In the genomic region with DNA sequence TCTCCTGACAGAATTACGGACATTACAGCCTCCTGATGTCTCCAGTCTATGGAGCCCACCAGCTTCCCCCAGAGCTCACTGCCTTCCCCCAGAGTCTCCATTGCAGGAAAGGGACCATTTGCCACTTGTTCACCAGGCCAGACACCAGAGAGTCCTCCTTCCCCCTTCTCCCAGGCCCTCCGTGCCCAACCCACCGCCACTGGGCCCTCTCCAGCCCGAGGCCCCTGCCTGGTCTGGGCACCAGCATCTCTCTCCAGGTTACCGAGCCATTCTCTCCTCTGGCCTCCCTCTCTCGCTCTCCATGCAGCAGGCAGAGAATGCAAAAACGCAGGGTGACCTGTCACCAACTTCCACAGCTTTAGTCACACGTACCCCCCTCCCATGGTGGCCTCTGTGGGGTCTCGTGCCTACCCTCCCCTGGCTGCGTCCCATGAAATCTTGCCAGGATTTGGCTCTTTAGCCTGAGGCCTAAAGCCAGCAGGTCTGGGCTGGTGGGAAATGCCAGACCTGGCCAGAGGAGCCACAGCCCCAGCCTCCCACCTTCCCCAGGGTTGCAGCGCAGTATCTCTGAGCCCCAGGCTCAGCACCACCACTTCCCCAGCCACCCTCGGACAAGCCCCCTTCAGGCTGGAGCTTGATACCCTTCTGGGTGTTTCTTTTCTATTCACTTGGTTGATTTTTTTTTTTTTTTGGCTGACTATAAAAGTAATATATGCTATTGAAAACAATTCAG, we compare ENCODE assay signal across 1 cellular context.
TF ChIP-seq lines count a peak whose summit lies in the region.

No MANE protein-coding gene starts in this region.

TF ChIP-seq in WTC11, 78 proteins besides CTCF, POLR2A, EP300 and RAD21 (continued from another document):
- TF ChIP-seq, protein P1, sequence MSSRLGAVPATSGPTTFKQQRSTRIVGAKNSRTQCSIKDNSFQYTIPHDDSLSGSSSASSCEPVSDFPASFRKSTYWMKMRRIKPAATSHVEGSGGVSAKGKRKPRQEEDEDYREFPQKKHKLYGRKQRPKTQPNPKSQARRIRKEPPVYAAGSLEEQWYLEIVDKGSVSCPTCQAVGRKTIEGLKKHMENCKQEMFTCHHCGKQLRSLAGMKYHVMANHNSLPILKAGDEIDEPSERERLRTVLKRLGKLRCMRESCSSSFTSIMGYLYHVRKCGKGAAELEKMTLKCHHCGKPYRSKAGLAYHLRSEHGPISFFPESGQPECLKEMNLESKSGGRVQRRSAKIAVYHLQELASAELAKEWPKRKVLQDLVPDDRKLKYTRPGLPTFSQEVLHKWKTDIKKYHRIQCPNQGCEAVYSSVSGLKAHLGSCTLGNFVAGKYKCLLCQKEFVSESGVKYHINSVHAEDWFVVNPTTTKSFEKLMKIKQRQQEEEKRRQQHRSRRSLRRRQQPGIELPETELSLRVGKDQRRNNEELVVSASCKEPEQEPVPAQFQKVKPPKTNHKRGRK (CRISPR knock-in tag; IDR thresholded peaks at IDR 0.05; ENCODE audit: borderline replicate concordance), result no peak
TF ChIP-seq in WTC11: peak in this region for 0.
